Comparison of ENCODE assay signal across 20 cellular contexts in genomic region chr14:54895683-54896082, GRCh38. TPM values are rescaled to one million over a fixed set of nuclear protein-coding genes. Genes with fewer than 3 reads are reported as not detected.
DNase-seq lines count a peak whose midpoint lies in the region; ATAC-seq lines count a peak whose summit lies in the region.
"Had no signal": no experiment of that assay in that cellular context is flagged by ENCODE, and none has a peak within 500 bp of the region (broad histone marks: within the 10 kb centered on the region; RNA-seq: fewer than 3 reads in every experiment).

No MANE protein-coding gene starts in this region.

- no peak overlapping the region for H3K9ac ChIP-seq in Karpas-422 (ENCODE audit: low read length)

- no peaks in the 10 kb centered on the region for H3K36me3 ChIP-seq in CD4-positive, alpha-beta memory T cell (ENCODE audit: insufficient read depth, low read length)
- peaks cover 48% of the 10 kb centered on the region for H3K36me3 ChIP-seq in Karpas-422 (ENCODE audit: insufficient read depth, low read length)

- no peak overlapping the region for H3K4me3 Mint-ChIP-seq in CD4-positive, alpha-beta memory T cell
- H3K4me3 Mint-ChIP-seq in activated T-helper 17 cell treated with anti-CD3 and anti-CD28 coated beads, Interleukin-2, amount 50 U/mL, for 72 hours, result peak overlapping the region; percentile 50
- no peak overlapping the region for H3K4me3 Mint-ChIP-seq in memory B cell
- H3K4me3 Mint-ChIP-seq in activated T-helper 2 cell treated with anti-CD3 and anti-CD28 coated beads, Interferon-gamma antibody, Interleukin-2, Interleukin-4, amounts not matched to agents 10 μg/mL and 5 μg/mL and 100 μg/mL, durations not matched to agents 14 hours and 24 hours and 36 hours (ENCODE audit: low read depth), result no peak overlapping the region
- H3K4me3 Mint-ChIP-seq: CD14-positive monocyte, GM23338 had no signal

- no peaks in the 10 kb centered on the region for H3K9me3 Mint-ChIP-seq in CD4-positive, alpha-beta memory T cell
- H3K9me3 Mint-ChIP-seq in activated T-helper 17 cell treated with anti-CD3 and anti-CD28 coated beads, Interleukin-2, amount 50 U/mL, for 72 hours, result no peaks in the 10 kb centered on the region
- no peaks in the 10 kb centered on the region for H3K9me3 Mint-ChIP-seq in memory B cell
- no peaks in the 10 kb centered on the region for H3K9me3 Mint-ChIP-seq in activated T-helper 2 cell treated with anti-CD3 and anti-CD28 coated beads, Interferon-gamma antibody, Interleukin-2, Interleukin-4, amounts not matched to agents 10 μg/mL and 5 μg/mL and 100 μg/mL, durations not matched to agents 14 hours and 24 hours and 36 hours
- H3K9me3 Mint-ChIP-seq: GM23338 had no signal

- no peak overlapping the region for H3K4me3 ChIP-seq in CD4-positive, alpha-beta memory T cell (ENCODE audit: low read length in 2 of 2)
- no peak overlapping the region for H3K4me3 ChIP-seq in Karpas-422 (ENCODE audit: low read length)
- H3K4me3 ChIP-seq: GM23338 had no signal

- peaks cover 34 to 58% (median 46%) of the 10 kb centered on the region in 4 donors for H3K4me1 Mint-ChIP-seq in CD4-positive, alpha-beta memory T cell
- H3K4me1 Mint-ChIP-seq in activated T-helper 17 cell treated with anti-CD3 and anti-CD28 coated beads, Interleukin-2, amount 50 U/mL, for 72 hours, result peaks cover 28% of the 10 kb centered on the region
- H3K4me1 Mint-ChIP-seq in memory B cell, result peaks cover 17% of the 10 kb centered on the region
- peaks cover 37% of the 10 kb centered on the region for H3K4me1 Mint-ChIP-seq in activated T-helper 2 cell treated with anti-CD3 and anti-CD28 coated beads, Interferon-gamma antibody, Interleukin-2, Interleukin-4, amounts not matched to agents 10 μg/mL and 5 μg/mL and 100 μg/mL, durations not matched to agents 14 hours and 24 hours and 36 hours (ENCODE audit: low read depth)

- H3K9me3 ChIP-seq in CD4-positive, alpha-beta memory T cell (ENCODE audit: control insufficient read depth in 1 of 2, low read length in 2 of 2), result no peaks in the 10 kb centered on the region
- H3K9me3 ChIP-seq in Karpas-422 (ENCODE audit: low read length), result no peaks in the 10 kb centered on the region
- H3K9me3 ChIP-seq: Caco-2 had no signal

- H2AFZ ChIP-seq in Karpas-422 (ENCODE audit: low read length), result no peak overlapping the region
- H2AFZ ChIP-seq: GM23338 had no signal

- H3K9me2 ChIP-seq in Karpas-422 (replicated peaks; ENCODE audit: insufficient read depth, low read length), result no peaks in the 10 kb centered on the region

- intact Hi-C loops in CD4-positive, alpha-beta memory T cell (cut with micrococcal nuclease), result no loop called here
- intact Hi-C loops in activated T-helper 2 cell treated with anti-CD3 and anti-CD28 coated beads, Interferon-gamma antibody, Interleukin-2, Interleukin-4, amounts not matched to agents 10 μg/mL and 5 μg/mL and 100 μg/mL, durations not matched to agents 14 hours and 24 hours and 36 hours (cut with micrococcal nuclease), result no loop called here

- H3K79me2 ChIP-seq in Karpas-422 (ENCODE audit: low read length), result peaks cover 99% of the 10 kb centered on the region

- POLR2A ChIA-PET in CD4-positive, alpha-beta memory T cell (lab: Charles Lee; ENCODE audit: partially characterized antibody), result no interaction called here

- H3K27me3 ChIP-seq in CD4-positive, alpha-beta memory T cell (ENCODE audit: insufficient read depth, low read length), result no peaks in the 10 kb centered on the region
- no peaks in the 10 kb centered on the region for H3K27me3 ChIP-seq in Karpas-422 (ENCODE audit: low read length)

- H3K36me3 Mint-ChIP-seq in CD4-positive, alpha-beta memory T cell, result peaks cover 0 to 8% of the 10 kb centered on the region in 2 donors
- peaks cover 5% of the 10 kb centered on the region for H3K36me3 Mint-ChIP-seq in activated T-helper 17 cell treated with anti-CD3 and anti-CD28 coated beads, Interleukin-2, amount 50 U/mL, for 72 hours (ENCODE audit: low read depth)
- H3K36me3 Mint-ChIP-seq in memory B cell, result no peaks in the 10 kb centered on the region
- peaks cover 41% of the 10 kb centered on the region for H3K36me3 Mint-ChIP-seq in activated T-helper 2 cell treated with anti-CD3 and anti-CD28 coated beads, Interferon-gamma antibody, Interleukin-2, Interleukin-4, amounts not matched to agents 10 μg/mL and 5 μg/mL and 100 μg/mL, durations not matched to agents 14 hours and 24 hours and 36 hours (ENCODE audit: low read depth)

- DNase-seq in CD4-positive, alpha-beta memory T cell, result no peak
- peak; percentile 44 for DNase-seq in Karpas-422
- DNase-seq in memory B cell (ENCODE audit: low spot score in 2 of 2), result no peak
- no peak for DNase-seq in activated gamma-delta T cell (lab: John Stamatoyannopoulos, UW)
- no peak for DNase-seq in activated T-helper 2 cell treated with anti-CD3 and anti-CD28 coated beads, Interferon-gamma antibody, Interleukin-2, Interleukin-4, amounts not matched to agents 10 μg/mL and 5 μg/mL and 100 μg/mL, durations not matched to agents 14 hours and 24 hours and 36 hours (ENCODE audit: low spot score)
- DNase-seq in HPDE6-E6E7 (ENCODE audit: extremely low spot score), result no peak
- DNase-seq: AML-193, Caco-2, GF-D8, NCI-H1417 treated with DMSO at 0.1 percent for 48 hours, NCI-H187 treated with DMSO at 0.1 percent for 48 hours, NCI-H2227 treated with DMSO at 0.1 percent for 48 hours, NCI-H510A treated with DMSO at 0.1 percent for 48 hours, NCI-H82, OCI-M1, SHP77 had no signal

- no peak for ATAC-seq in activated T-helper 17 cell treated with anti-CD3 and anti-CD28 coated beads, Interleukin-2, amount 50 U/mL, for 72 hours (replicated peaks)
- ATAC-seq in memory B cell (ENCODE audit: low read depth), result no peak
- no peak for ATAC-seq in HG03045 (IDR thresholded peaks at IDR 0.05; ENCODE audit: unreplicated experiment)
- ATAC-seq: GM23338 had no signal

- peaks cover 37% of the 10 kb centered on the region for H3K4me1 ChIP-seq in CD4-positive, alpha-beta memory T cell (ENCODE audit: insufficient read depth, low read length)
- peaks cover 80% of the 10 kb centered on the region for H3K4me1 ChIP-seq in Karpas-422 (ENCODE audit: low read length)

- H3K27me3 Mint-ChIP-seq in CD4-positive, alpha-beta memory T cell, result no peaks in the 10 kb centered on the region
- no peaks in the 10 kb centered on the region for H3K27me3 Mint-ChIP-seq in activated T-helper 17 cell treated with anti-CD3 and anti-CD28 coated beads, Interleukin-2, amount 50 U/mL, for 72 hours
- no peaks in the 10 kb centered on the region for H3K27me3 Mint-ChIP-seq in memory B cell
- no peaks in the 10 kb centered on the region for H3K27me3 Mint-ChIP-seq in activated T-helper 2 cell treated with anti-CD3 and anti-CD28 coated beads, Interferon-gamma antibody, Interleukin-2, Interleukin-4, amounts not matched to agents 10 μg/mL and 5 μg/mL and 100 μg/mL, durations not matched to agents 14 hours and 24 hours and 36 hours (ENCODE audit: low read depth)

- peak overlapping the region in 4 of 7 donors; percentile 16 to 58 (median 42) for H3K27ac Mint-ChIP-seq in CD4-positive, alpha-beta memory T cell
- H3K27ac Mint-ChIP-seq in activated T-helper 17 cell treated with anti-CD3 and anti-CD28 coated beads, Interleukin-2, amount 50 U/mL, for 72 hours, result peak overlapping the region; percentile 70
- H3K27ac Mint-ChIP-seq in memory B cell, result peak overlapping the region; percentile 78
- H3K27ac Mint-ChIP-seq in activated T-helper 2 cell treated with anti-CD3 and anti-CD28 coated beads, Interferon-gamma antibody, Interleukin-2, Interleukin-4, amounts not matched to agents 10 μg/mL and 5 μg/mL and 100 μg/mL, durations not matched to agents 14 hours and 24 hours and 36 hours, result no peak overlapping the region
- H3K27ac Mint-ChIP-seq: GM23338 had no signal

- peaks cover 37% of the 10 kb centered on the region; the same call in 1 of the 2 replicates for H4K20me1 ChIP-seq in Karpas-422 (ENCODE audit: insufficient read depth, low read depth, low read length)

- CTCF ChIA-PET in CD4-positive, alpha-beta memory T cell (lab: Charles Lee; ENCODE audit: partially characterized antibody), result interaction anchor here (1.0 to 5.8 kb wide), 3 partner anchors 8 to 59 kb away, joined by 3 to 47 read pairs (median 28); partner anchors contain the start of gene GCH1

- peak overlapping the region; percentile 15 for H3K4me2 ChIP-seq in Karpas-422 (ENCODE audit: low read depth, low read length, poor library complexity, severe bottlenecking)
- H3K4me2 ChIP-seq: GM23338 had no signal

- H3K27ac ChIP-seq in CD4-positive, alpha-beta memory T cell (ENCODE audit: low read depth, low read length), result no peak overlapping the region
- peak overlapping the region; percentile 42 for H3K27ac ChIP-seq in Karpas-422 (ENCODE audit: low read length)

RNA-seq across cellular contexts. Expression of gene GCH1, which starts 6.9 kb away (rescaled TPM):
- total RNA-seq in CD4-positive, alpha-beta memory T cell, result 10 to 100 TPM; 28.4 to 30.2 TPM
- 10 to 100 TPM; 30.8 to 31.9 TPM for polyA plus RNA-seq in CD4-positive, alpha-beta memory T cell
- 136 and 174 TPM in 2 replicates for total RNA-seq in Karpas-422 (2014; rRNA removed; shearing (Covaris generic); ENCODE audit: low replicate concordance)
- total RNA-seq in activated T-helper 17 cell treated with anti-CD3 and anti-CD28 coated beads, Interleukin-2, amount 50 U/mL, for 72 hours, result 10 to 100 TPM; 23.7 to 36.3 TPM
- 51.4 and 52.5 TPM in 2 replicates for total RNA-seq in activated T-helper 2 cell treated with anti-CD3 and anti-CD28 coated beads, Interferon-gamma antibody, Interleukin-2, Interleukin-4, amounts not matched to agents 10 μg/mL and 5 μg/mL and 100 μg/mL, durations not matched to agents 14 hours and 24 hours and 36 hours
